29 cellular contexts compared by ENCODE assay signal in the genomic region with DNA sequence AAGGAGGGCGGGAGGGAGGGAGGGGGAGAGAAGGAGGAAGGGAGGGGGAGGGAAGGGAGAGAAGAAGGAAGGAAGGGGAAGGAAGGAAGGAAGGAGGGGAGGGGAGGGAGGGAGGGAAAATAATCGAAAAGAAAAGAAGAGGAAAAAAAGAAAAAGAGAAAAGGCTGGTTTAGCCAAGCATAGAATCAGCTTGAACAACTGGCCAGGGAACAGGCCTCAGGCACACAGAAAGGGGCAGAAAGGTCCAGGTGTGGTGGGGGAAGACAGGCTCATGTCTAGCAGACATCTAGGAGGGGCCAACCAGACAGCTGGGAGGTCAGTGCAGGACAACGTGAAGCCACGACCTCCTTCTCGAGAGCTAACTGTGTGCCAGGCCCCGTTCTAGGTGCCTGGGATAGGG.
"Had no signal": no experiment of that assay in that cellular context is flagged by ENCODE, and none has a peak within 500 bp of the region (broad histone marks: within the 10 kb centered on the region; RNA-seq: fewer than 3 reads in every experiment).

No MANE protein-coding gene starts in this region.

- H3K4me1 ChIP-seq: ascending aorta had no signal

- ATAC-seq: activated naive CD4-positive, alpha-beta T cell treated with anti-CD3 and anti-CD28 coated beads, Interleukin-2, amount 50 U/mL, for 72 hours; activated T-cell treated with anti-CD3 and anti-CD28 coated beads, Interleukin-2, amount 50 U/mL, for 72 hours; effector memory CD8-positive, alpha-beta T cell; gastroesophageal sphincter; heart right ventricle; T-helper 17 cell had no signal

- H3K4me3 ChIP-seq: ascending aorta, coronary artery, esophagus muscularis mucosa, gastroesophageal sphincter, heart right ventricle had no signal

- DNase-seq: activated CD4-positive, alpha-beta memory T cell treated with anti-CD3 and anti-CD28 coated beads, Interleukin-2, amount 10 ng/mL, durations not matched to agents 7 days and 5 days; activated CD4-positive, alpha-beta T cell treated with anti-CD3 and anti-CD28 coated beads for 1 hour; activated CD4-positive, alpha-beta T cell treated with anti-CD3 and anti-CD28 coated beads for 4 hours; activated CD4-positive, alpha-beta T cell treated with anti-CD3 and anti-CD28 coated beads, Interleukin-2, amount 10 ng/mL, durations not matched to agents 7 days and 5 days; activated CD4-positive, alpha-beta T cell treated with anti-CD3 and anti-CD28 coated beads, Interleukin-2, amount 50 U/mL, for 4 hours; activated gamma-delta T cell; activated naive CD4-positive, alpha-beta T cell; activated naive CD4-positive, alpha-beta T cell treated with anti-CD3 and anti-CD28 coated beads, Interleukin-2, amount 10 ng/mL, durations not matched to agents 7 days and 5 days; activated naive CD8-positive, alpha-beta T cell treated with anti-CD3 and anti-CD28 coated beads, Interleukin-2, amount 10 ng/mL, durations not matched to agents 7 days and 5 days; activated T-cell treated with anti-CD3 and anti-CD28 coated beads for 4 hours; activated T-cell treated with anti-CD3 and anti-CD28 coated beads, Interleukin-2, amount 50 U/mL, for 72 hours; dermis blood vessel endothelial cell; effector CD4-positive, alpha-beta T cell; effector memory CD8-positive, alpha-beta T cell; erythroblast; foreskin melanocyte; heart right ventricle; T-helper 1 cell; T-helper 17 cell; T1000 had no signal

- H3K9me3 Mint-ChIP-seq: activated CD4-positive, alpha-beta memory T cell treated with anti-CD3 and anti-CD28 coated beads, Interleukin-2, amount 10 ng/mL, durations not matched to agents 7 days and 5 days; activated CD4-positive, alpha-beta T cell treated with anti-CD3 and anti-CD28 coated beads, Interleukin-2, amount 10 ng/mL, durations not matched to agents 7 days and 5 days; activated naive CD4-positive, alpha-beta T cell treated with anti-CD3 and anti-CD28 coated beads, Interleukin-2, amount 10 ng/mL, durations not matched to agents 7 days and 5 days; activated T-cell treated with anti-CD3 and anti-CD28 coated beads, Interleukin-2, amount 50 U/mL, for 24 hours; central memory CD8-positive, alpha-beta T cell; effector memory CD8-positive, alpha-beta T cell; T-helper 2 cell treated with Interferon-gamma antibody and Interleukin-4, amounts not matched to agents 5 μg/mL and 100 μg/mL, for 36 hours had no signal

- H3K27ac ChIP-seq: ascending aorta, coronary artery, esophagus muscularis mucosa had no signal

- H3K36me3 Mint-ChIP-seq: activated naive CD4-positive, alpha-beta T cell treated with anti-CD3 and anti-CD28 coated beads, Interleukin-2, amount 10 ng/mL, durations not matched to agents 7 days and 5 days; activated naive CD4-positive, alpha-beta T cell treated with anti-CD3 and anti-CD28 coated beads, Interleukin-2, amount 50 U/mL, for 72 hours; activated naive CD8-positive, alpha-beta T cell treated with anti-CD3 and anti-CD28 coated beads, Interleukin-2, amount 10 ng/mL, durations not matched to agents 7 days and 5 days; brain had no signal

- H3K27me3 ChIP-seq: ascending aorta, esophagus muscularis mucosa, gastroesophageal sphincter had no signal

- H3K9me3 ChIP-seq: ascending aorta had no signal

- H3K4me3 Mint-ChIP-seq: activated CD4-positive, alpha-beta memory T cell treated with anti-CD3 and anti-CD28 coated beads, Interleukin-2, amount 10 ng/mL, durations not matched to agents 7 days and 5 days; activated CD4-positive, alpha-beta T cell treated with anti-CD3 and anti-CD28 coated beads, Interleukin-2, amount 10 ng/mL, durations not matched to agents 7 days and 5 days; activated naive CD4-positive, alpha-beta T cell treated with anti-CD3 and anti-CD28 coated beads, Interleukin-2, amount 10 ng/mL, durations not matched to agents 7 days and 5 days; activated naive CD8-positive, alpha-beta T cell treated with anti-CD3 and anti-CD28 coated beads, Interleukin-2, amount 10 ng/mL, durations not matched to agents 7 days and 5 days; activated T-cell treated with anti-CD3 and anti-CD28 coated beads, Interleukin-2, amount 50 U/mL, for 24 hours; activated T-cell treated with anti-CD3 and anti-CD28 coated beads, Interleukin-2, amount 50 U/mL, for 72 hours; brain; central memory CD8-positive, alpha-beta T cell; effector memory CD8-positive, alpha-beta T cell; T-helper 17 cell; T-helper 2 cell treated with Interferon-gamma antibody and Interleukin-4, amounts not matched to agents 5 μg/mL and 100 μg/mL, for 36 hours had no signal

- H3K36me3 ChIP-seq: ascending aorta, esophagus muscularis mucosa, gastroesophageal sphincter, heart right ventricle had no signal

- H3K27ac Mint-ChIP-seq: activated CD4-positive, alpha-beta memory T cell treated with anti-CD3 and anti-CD28 coated beads, Interleukin-2, amount 10 ng/mL, durations not matched to agents 7 days and 5 days; activated CD4-positive, alpha-beta T cell treated with anti-CD3 and anti-CD28 coated beads, Interleukin-2, amount 10 ng/mL, durations not matched to agents 7 days and 5 days; activated naive CD4-positive, alpha-beta T cell treated with anti-CD3 and anti-CD28 coated beads, Interleukin-2, amount 10 ng/mL, durations not matched to agents 7 days and 5 days; activated naive CD4-positive, alpha-beta T cell treated with anti-CD3 and anti-CD28 coated beads, Interleukin-2, amount 50 U/mL, for 72 hours; activated naive CD8-positive, alpha-beta T cell treated with anti-CD3 and anti-CD28 coated beads, Interleukin-2, amount 10 ng/mL, durations not matched to agents 7 days and 5 days; activated T-cell treated with anti-CD3 and anti-CD28 coated beads, Interleukin-2, amount 50 U/mL, for 24 hours; activated T-cell treated with anti-CD3 and anti-CD28 coated beads, Interleukin-2, amount 50 U/mL, for 72 hours; brain; effector memory CD8-positive, alpha-beta T cell; T-helper 17 cell; T-helper 2 cell treated with Interferon-gamma antibody and Interleukin-4, amounts not matched to agents 5 μg/mL and 100 μg/mL, for 36 hours had no signal
